In the genomic region with DNA sequence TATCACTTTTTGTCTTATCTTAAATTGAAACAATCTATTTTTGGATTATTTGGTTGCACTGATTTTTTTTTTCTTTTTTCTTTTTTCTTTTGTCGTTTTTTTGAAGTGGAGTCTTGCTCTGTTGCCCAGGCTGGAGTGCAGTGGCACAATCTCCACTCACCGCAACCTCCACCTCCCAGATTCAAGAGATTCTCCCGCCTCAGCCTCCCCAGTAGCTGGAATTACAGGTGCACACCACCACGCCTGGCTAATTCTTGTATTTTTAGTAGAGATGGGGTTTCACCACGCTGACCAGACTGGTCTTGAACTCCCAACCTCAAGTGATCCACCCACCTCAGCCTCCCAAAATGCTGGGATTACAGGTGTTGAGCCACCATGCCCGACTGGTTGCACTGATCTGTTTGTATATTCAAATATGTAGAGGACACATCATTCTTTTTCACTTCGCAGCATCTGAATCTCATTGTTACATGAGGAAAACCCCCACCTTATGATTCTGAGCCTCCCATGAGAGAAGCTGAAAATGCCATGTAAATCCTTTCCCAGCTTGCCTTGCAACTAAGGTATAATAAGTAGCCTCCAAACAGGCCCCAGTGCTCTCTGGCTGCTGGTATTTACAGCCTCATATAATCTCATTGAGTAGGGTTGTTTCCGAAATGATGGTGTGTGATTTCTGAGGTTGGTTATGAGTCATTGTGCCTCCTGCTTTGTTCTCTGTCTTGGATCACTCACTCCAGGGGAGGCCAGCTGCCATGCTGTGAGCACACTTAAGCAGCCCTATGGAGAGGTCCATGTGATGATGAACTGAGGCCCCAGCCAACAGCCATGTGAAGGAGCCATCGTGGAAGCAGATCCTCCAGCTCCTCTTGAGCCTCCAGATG, we compare ENCODE assay signal across 8 cellular contexts. TPM values are rescaled to one million over a fixed set of nuclear protein-coding genes. Genes with fewer than 3 reads are reported as not detected.
DNase-seq lines count a peak whose midpoint lies in the region; ATAC-seq, FAIRE-seq and TF ChIP-seq lines count a peak whose summit lies in the region.

No MANE protein-coding gene starts in this region.

- H3K4me1 Mint-ChIP-seq in stimulated activated memory B cell treated with anti-CD40 and anti-IgM and Interleukin-4, amounts not matched to agents 10 μg/mL and 1 μg/mL and 100 μg/mL, for 72 hours: peaks cover 43% of the 10 kb centered on the region

- intact Hi-C loops in body of pancreas (cut with DNase I): no loop called here

- no peak for TF ChIP-seq POLR2A in body of pancreas (IDR thresholded peaks at IDR 0.05)

- DNase-seq in activated effector memory CD4-positive, alpha-beta T cell treated with anti-CD3 and anti-CD28 coated beads, Interleukin-2, amount 50 U/mL, for 16 hours: peak; percentile 81
- no peak for DNase-seq in activated effector memory CD4-positive, alpha-beta T cell treated with Interleukin-2 at 50 U/mL for 16 hours
- DNase-seq in NCI-H69 (lab: John Stamatoyannopoulos, UW) (peak; percentile 95), bronchial epithelial cell (ENCODE audit: low read depth) (peak; percentile 76), body of pancreas (no peak), dedifferentiated amniotic fluid mesenchymal stem cell (ENCODE audit: extremely low spot score) (no peak)

- no peak overlapping the region for H3K4me3 ChIP-seq in bronchial epithelial cell (ENCODE audit: low read depth, low read length)
- no peak overlapping the region for H3K4me3 ChIP-seq in body of pancreas

- TF ChIP-seq CTCF in bronchial epithelial cell (IDR thresholded peaks at IDR 0.05; ENCODE audit: insufficient read depth, low read length, severe bottlenecking) (no peak), body of pancreas (IDR thresholded peaks at IDR 0.05) (no peak)

- no peak overlapping the region for H3K27ac ChIP-seq in body of pancreas

- peak overlapping the region; percentile 94 for H3K27ac Mint-ChIP-seq in stimulated activated memory B cell treated with anti-CD40 and anti-IgM and Interleukin-4, amounts not matched to agents 10 μg/mL and 1 μg/mL and 100 μg/mL, for 72 hours

- 73 to 76% methylated on average over 9 of the region's 9 CpGs for WGBS in body of pancreas, 2 donors

- no peaks in the 10 kb centered on the region for H3K9me3 ChIP-seq in body of pancreas

- H3K36me3 Mint-ChIP-seq in stimulated activated memory B cell treated with anti-CD40 and anti-IgM and Interleukin-4, amounts not matched to agents 10 μg/mL and 1 μg/mL and 100 μg/mL, for 72 hours: peaks cover 11% of the 10 kb centered on the region

- H3K9me3 Mint-ChIP-seq in stimulated activated memory B cell treated with anti-CD40 and anti-IgM and Interleukin-4, amounts not matched to agents 10 μg/mL and 1 μg/mL and 100 μg/mL, for 72 hours: peaks cover 3% of the 10 kb centered on the region

- H3K27me3 ChIP-seq in bronchial epithelial cell (ENCODE audit: control insufficient read depth, insufficient read depth, low read length) (no peaks in the 10 kb centered on the region), body of pancreas (no peaks in the 10 kb centered on the region)

- ATAC-seq in HG02852 (IDR thresholded peaks at IDR 0.05; ENCODE audit: unreplicated experiment) (peak; percentile 39), body of pancreas (no peak)
- peak; percentile 59 for ATAC-seq in stimulated activated memory B cell treated with anti-CD40 and anti-IgM and Interleukin-4, amounts not matched to agents 10 μg/mL and 1 μg/mL and 100 μg/mL, for 72 hours

- H3K36me3 ChIP-seq in bronchial epithelial cell (ENCODE audit: control insufficient read depth, insufficient read depth, low read length): no peaks in the 10 kb centered on the region
- no peaks in the 10 kb centered on the region for H3K36me3 ChIP-seq in body of pancreas (replicated peaks in 1 of 2; ENCODE audit: insufficient read depth in 1 of 2, low read depth in 2 of 2)

- no peaks in the 10 kb centered on the region for H3K27me3 Mint-ChIP-seq in stimulated activated memory B cell treated with anti-CD40 and anti-IgM and Interleukin-4, amounts not matched to agents 10 μg/mL and 1 μg/mL and 100 μg/mL, for 72 hours

- no peak for FAIRE-seq in bronchial epithelial cell (lab: Jason Lieb, UNC)

- peaks cover 12% of the 10 kb centered on the region for H3K4me1 ChIP-seq in body of pancreas

- H3K4me3 Mint-ChIP-seq in stimulated activated memory B cell treated with anti-CD40 and anti-IgM and Interleukin-4, amounts not matched to agents 10 μg/mL and 1 μg/mL and 100 μg/mL, for 72 hours: peak overlapping the region; percentile 80

RNA-seq across cellular contexts. Expression of a gene that starts 5.2 kb away (rescaled TPM):
- total RNA-seq in bronchial epithelial cell: 649 and 677 TPM in 2 replicates
- total RNA-seq in body of pancreas: 100 to 1,000 TPM; 216 to 628 TPM

RNA-seq across cellular contexts. Expression of a gene that starts 40.7 kb away (rescaled TPM):
- 25.5 and 48.6 TPM in 2 replicates for total RNA-seq in bronchial epithelial cell
- 10 to 100 TPM; 13.2 to 17.5 TPM for total RNA-seq in body of pancreas

Comparison
In these comparisons a context has a peak if more than half of its experiments do, and no peak if none do; other contexts are left out.
1. DNase-seq: peak in activated effector memory CD4-positive, alpha-beta T cell treated with anti-CD3 and anti-CD28 coated beads, Interleukin-2, amount 50 U/mL, for 16 hours (single experiment), NCI-H69 (single experiment) and bronchial epithelial cell (single experiment); none in activated effector memory CD4-positive, alpha-beta T cell treated with Interleukin-2 at 50 U/mL for 16 hours (single experiment), body of pancreas (0 of 4) and dedifferentiated amniotic fluid mesenchymal stem cell (single experiment).